21 cellular contexts compared by ENCODE assay signal in genomic region chr1:245749053-245749452, GRCh38.
"Had no signal": no experiment of that assay in that cellular context is flagged by ENCODE, and none has a peak within 500 bp of the region (broad histone marks: within the 10 kb centered on the region; RNA-seq: fewer than 3 reads in every experiment).

No MANE protein-coding gene starts in this region.

- DNase-seq: dermis blood vessel endothelial cell; dorsolateral prefrontal cortex; effector CD4-positive, alpha-beta T cell; effector memory CD4-positive, alpha-beta T cell; foreskin keratinocyte; heart left ventricle; hypothalamus; immature natural killer cell; islet precursor cell; kidney; left colon; left ventricle myocardium superior; lower lobe of right lung; mesenchymal stem cell; mucosa of descending colon had no signal

- H2AFZ ChIP-seq: hepatocyte had no signal

- H3K9me3 ChIP-seq: mucosa of descending colon had no signal

- H3K27ac ChIP-seq: coronary artery, dorsolateral prefrontal cortex, esophagus muscularis mucosa, foreskin keratinocyte, gastroesophageal sphincter, heart left ventricle, hepatocyte, lower lobe of right lung had no signal

- ATAC-seq: foreskin keratinocyte, gastroesophageal sphincter, heart left ventricle, left colon, left lobe of liver, left ventricle myocardium superior, lower lobe of right lung, mucosa of descending colon had no signal

- H3K4me2 ChIP-seq: hepatocyte had no signal

- H3K4me3 Mint-ChIP-seq: immature natural killer cell, mesothelial cell of epicardium had no signal

- H3K27ac Mint-ChIP-seq: immature natural killer cell, mesothelial cell of epicardium had no signal

- H3K27me3 ChIP-seq: dorsolateral prefrontal cortex, esophagus muscularis mucosa, foreskin keratinocyte, gastroesophageal sphincter, heart left ventricle, hepatocyte had no signal

- H3K79me2 ChIP-seq: hepatocyte had no signal

- H3K4me3 ChIP-seq: coronary artery, dorsolateral prefrontal cortex, esophagus muscularis mucosa, gastroesophageal sphincter, heart left ventricle, hepatocyte, lower lobe of right lung, mucosa of descending colon had no signal

- H3K4me1 ChIP-seq: esophagus muscularis mucosa, foreskin keratinocyte, gastroesophageal sphincter, heart left ventricle, lower lobe of right lung had no signal

- H3K36me3 ChIP-seq: heart left ventricle, lower lobe of right lung had no signal
